In genomic region chr1:202810615-202811295, GRCh38 we compare ENCODE assay signal across 8 cellular contexts. TPM values are rescaled to one million over a fixed set of nuclear protein-coding genes. Genes with fewer than 3 reads are reported as not detected.
DNase-seq lines count a peak whose midpoint lies in the region; ATAC-seq and TF ChIP-seq lines count a peak whose summit lies in the region.

Gene PCAT6, plus strand, starts transcription at chr1:202810954.

- peaks cover 8% of the 10 kb centered on the region for H3K27me3 Mint-ChIP-seq in activated CD4-positive, alpha-beta T cell treated with anti-CD3 and anti-CD28 coated beads for 36 hours

- H3K27ac Mint-ChIP-seq in activated CD4-positive, alpha-beta T cell treated with anti-CD3 and anti-CD28 coated beads for 36 hours = peak within 1 kb of the TSS; percentile 68

- H3K36me3 Mint-ChIP-seq in activated CD4-positive, alpha-beta T cell treated with anti-CD3 and anti-CD28 coated beads for 36 hours (ENCODE audit: low read depth) = peaks cover 3% of the 10 kb centered on the region

- POLR2A ChIA-PET in activated CD4-positive, alpha-beta T cell treated with anti-CD3 and anti-CD28 coated beads for 36 hours (lab: Charles Lee) = no interaction called here

- TF ChIP-seq CTCF in AG09319 (IDR thresholded peaks at IDR 0.05; ENCODE audit: low read depth, low read length) = no peak
- no peak for TF ChIP-seq CTCF in choroid plexus epithelial cell (conservative IDR thresholded peaks at IDR 0.05; ENCODE audit: low read depth, low read length)

- intact Hi-C loops in activated CD4-positive, alpha-beta T cell treated with anti-CD3 and anti-CD28 coated beads for 36 hours (cut with DNase I, micrococcal nuclease) = loop anchor here in 1 of 2 experiments (1.0 to 2.0 kb wide), 6 partner anchors 79 to 468 kb away; partner anchors contain the start of genes ADIPOR1, CYB5R1, KLHL12 and RABIF

- CTCF ChIA-PET in activated CD4-positive, alpha-beta T cell treated with anti-CD3 and anti-CD28 coated beads for 36 hours (lab: Charles Lee) = no interaction called here

- peak; percentile 87 for ATAC-seq in GM19035 (IDR thresholded peaks at IDR 0.05; ENCODE audit: unreplicated experiment)
- ATAC-seq in HG03342 (IDR thresholded peaks at IDR 0.05; ENCODE audit: unreplicated experiment) = peak; percentile 78
- ATAC-seq in activated CD4-positive, alpha-beta T cell treated with anti-CD3 and anti-CD28 coated beads for 36 hours = peak; percentile 66

- H3K4me3 Mint-ChIP-seq in activated CD4-positive, alpha-beta T cell treated with anti-CD3 and anti-CD28 coated beads for 36 hours = peak within 1 kb of the TSS; percentile 75

- peaks cover 32% of the 10 kb centered on the region for H3K4me1 Mint-ChIP-seq in activated CD4-positive, alpha-beta T cell treated with anti-CD3 and anti-CD28 coated beads for 36 hours

- peak within 1 kb of the TSS; percentile 84 for H3K4me3 ChIP-seq in choroid plexus epithelial cell (ENCODE audit: low read depth, low read length)

- no peaks in the 10 kb centered on the region for H3K9me3 Mint-ChIP-seq in activated CD4-positive, alpha-beta T cell treated with anti-CD3 and anti-CD28 coated beads for 36 hours (ENCODE audit: low read depth)

- DNase-seq in AG09319 (ENCODE audit: extremely low read depth, low read depth) (peak; percentile 91), NCI-H460 (ENCODE audit: extremely low read depth, low read depth) (peak; percentile 94), choroid plexus epithelial cell (ENCODE audit: low read depth) (peak; percentile 96), kidney tubule cell (ENCODE audit: low spot score) (peak; percentile 97)
- peak; percentile 93 for DNase-seq in activated CD4-positive, alpha-beta T cell treated with anti-CD3 and anti-CD28 coated beads for 36 hours
- peak; percentile 75 to 84 for DNase-seq in stimulated activated CD4-positive, alpha-beta T cell treated with anti-CD3 and anti-CD28 coated beads, Interleukin-15, amount 100 ng/mL, for 48 hours (ENCODE audit: low read depth in 2 of 2)

RNA-seq across cellular contexts. Expression of gene PCAT6, which starts in this region (rescaled TPM):
- total RNA-seq in NCI-H460 (2014; rRNA removed; shearing (Covaris generic)) = 0.46 and 0.52 TPM in 2 replicates
- polyA plus RNA-seq in NCI-H460 (2014; cell fraction: nucleus; rRNA removed) = not detected in 2 replicates
- total RNA-seq in activated CD4-positive, alpha-beta T cell treated with anti-CD3 and anti-CD28 coated beads for 36 hours = 1 to 10 TPM in 1 of 2 experiments, under 1 TPM in 1; 0.59 to 2.2 TPM

Comparison
In these comparisons a context has a peak if more than half of its experiments do, and no peak if none do; other contexts are left out.
1. Peak in every context shown above with its lines: DNase-seq, ATAC-seq and H3K4me3 ChIP-seq.
2. Peak in DNase-seq in NCI-H460; RNA of the gene not detected or under 1 TPM.